In the genomic region with DNA sequence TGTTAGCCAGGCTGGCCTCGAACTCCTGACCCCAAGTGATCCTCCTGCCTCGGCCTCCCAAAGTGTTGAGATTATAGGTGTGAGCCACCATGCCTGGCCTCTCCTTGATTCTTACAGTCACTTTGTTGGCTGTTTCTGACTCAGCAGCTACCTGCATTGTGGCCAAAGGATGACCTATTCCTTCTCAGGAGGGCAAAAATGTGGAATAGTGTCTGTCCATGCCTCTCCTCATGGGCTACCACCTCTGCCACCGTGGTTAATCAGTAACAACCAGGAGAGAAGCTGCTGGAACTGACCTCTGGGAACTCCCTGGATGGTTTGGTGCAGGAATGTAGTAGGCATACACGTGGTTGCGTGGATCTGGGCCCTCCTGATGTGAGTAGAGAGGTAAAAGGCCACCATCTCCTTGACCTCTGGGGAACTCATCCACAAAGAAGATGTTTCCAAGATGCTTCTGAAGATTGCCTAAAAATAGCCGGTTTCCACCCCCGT, we compare ENCODE assay signal across 1 cellular context.
A peak's percentile ranks its signal among the peaks of the same experiment; 100 is the strongest.
TF ChIP-seq lines count a peak whose summit lies in the region.

No MANE protein-coding gene starts in this region.

TF ChIP-seq in HepG2, 621 proteins besides CTCF, POLR2A, EP300 and RAD21 (continued from another document and continues in another):
- TF ChIP-seq, protein P1, sequence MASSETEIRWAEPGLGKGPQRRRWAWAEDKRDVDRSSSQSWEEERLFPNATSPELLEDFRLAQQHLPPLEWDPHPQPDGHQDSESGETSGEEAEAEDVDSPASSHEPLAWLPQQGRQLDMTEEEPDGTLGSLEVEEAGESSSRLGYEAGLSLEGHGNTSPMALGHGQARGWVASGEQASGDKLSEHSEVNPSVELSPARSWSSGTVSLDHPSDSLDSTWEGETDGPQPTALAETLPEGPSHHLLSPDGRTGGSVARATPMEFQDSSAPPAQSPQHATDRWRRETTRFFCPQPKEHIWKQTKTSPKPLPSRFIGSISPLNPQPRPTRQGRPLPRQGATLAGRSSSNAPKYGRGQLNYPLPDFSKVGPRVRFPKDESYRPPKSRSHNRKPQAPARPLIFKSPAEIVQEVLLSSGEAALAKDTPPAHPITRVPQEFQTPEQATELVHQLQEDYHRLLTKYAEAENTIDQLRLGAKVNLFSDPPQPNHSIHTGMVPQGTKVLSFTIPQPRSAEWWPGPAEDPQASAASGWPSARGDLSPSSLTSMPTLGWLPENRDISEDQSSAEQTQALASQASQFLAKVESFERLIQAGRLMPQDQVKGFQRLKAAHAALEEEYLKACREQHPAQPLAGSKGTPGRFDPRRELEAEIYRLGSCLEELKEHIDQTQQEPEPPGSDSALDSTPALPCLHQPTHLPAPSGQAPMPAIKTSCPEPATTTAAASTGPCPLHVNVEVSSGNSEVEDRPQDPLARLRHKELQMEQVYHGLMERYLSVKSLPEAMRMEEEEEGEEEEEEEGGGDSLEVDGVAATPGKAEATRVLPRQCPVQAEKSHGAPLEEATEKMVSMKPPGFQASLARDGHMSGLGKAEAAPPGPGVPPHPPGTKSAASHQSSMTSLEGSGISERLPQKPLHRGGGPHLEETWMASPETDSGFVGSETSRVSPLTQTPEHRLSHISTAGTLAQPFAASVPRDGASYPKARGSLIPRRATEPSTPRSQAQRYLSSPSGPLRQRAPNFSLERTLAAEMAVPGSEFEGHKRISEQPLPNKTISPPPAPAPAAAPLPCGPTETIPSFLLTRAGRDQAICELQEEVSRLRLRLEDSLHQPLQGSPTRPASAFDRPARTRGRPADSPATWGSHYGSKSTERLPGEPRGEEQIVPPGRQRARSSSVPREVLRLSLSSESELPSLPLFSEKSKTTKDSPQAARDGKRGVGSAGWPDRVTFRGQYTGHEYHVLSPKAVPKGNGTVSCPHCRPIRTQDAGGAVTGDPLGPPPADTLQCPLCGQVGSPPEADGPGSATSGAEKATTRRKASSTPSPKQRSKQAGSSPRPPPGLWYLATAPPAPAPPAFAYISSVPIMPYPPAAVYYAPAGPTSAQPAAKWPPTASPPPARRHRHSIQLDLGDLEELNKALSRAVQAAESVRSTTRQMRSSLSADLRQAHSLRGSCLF (CRISPR knock-in tag; IDR thresholded peaks at IDR 0.05; ENCODE audit: borderline replicate concordance), result no peak
- no peak for TF ChIP-seq HES4 (CRISPR knock-in tag; IDR thresholded peaks at IDR 0.05; ENCODE audit: borderline replicate concordance)
- TF ChIP-seq ZNF792 (CRISPR knock-in tag; IDR thresholded peaks at IDR 0.05), result peak; percentile 62; the same call in 1 of the 2 replicates
- no peak for TF ChIP-seq REXO4 (CRISPR knock-in tag; IDR thresholded peaks at IDR 0.05; ENCODE audit: borderline replicate concordance)
- no peak for TF ChIP-seq MTERF4 (CRISPR knock-in tag; IDR thresholded peaks at IDR 0.05)
- TF ChIP-seq PAF1 (CRISPR knock-in tag; IDR thresholded peaks at IDR 0.05), result no peak
- 0 out of 2 replicates have a peak, but pooled peaks have one; percentile 25 for TF ChIP-seq HNRNPUL1 (IDR thresholded peaks at IDR 0.05; ENCODE audit: low read depth, low read length)
- peak; percentile 64; the same call in 1 of the 2 replicates for TF ChIP-seq JUNB (CRISPR knock-in tag; IDR thresholded peaks at IDR 0.05; ENCODE audit: borderline replicate concordance)
- TF ChIP-seq ZBTB2 (CRISPR knock-in tag; IDR thresholded peaks at IDR 0.05; ENCODE audit: low read depth), result no peak
- TF ChIP-seq BHLHE40 (IDR thresholded peaks at IDR 0.05; ENCODE audit: low read length), result no peak
- no peak for TF ChIP-seq HOXA5 (CRISPR knock-in tag; IDR thresholded peaks at IDR 0.05)
- TF ChIP-seq CCAR2 (optimal IDR thresholded peaks at IDR 0.05; ENCODE audit: low read depth, low read length), result no peak
- TF ChIP-seq ZFP41 (CRISPR knock-in tag; IDR thresholded peaks at IDR 0.05; ENCODE audit: borderline replicate concordance), result no peak
- no peak for TF ChIP-seq SKI (IDR thresholded peaks at IDR 0.05; ENCODE audit: partially characterized antibody)
- no peak for TF ChIP-seq PHF20 (CRISPR knock-in tag; IDR thresholded peaks at IDR 0.05)
- no peak for TF ChIP-seq PAWR (CRISPR knock-in tag; IDR thresholded peaks at IDR 0.05; ENCODE audit: borderline replicate concordance)
- no peak for TF ChIP-seq MAFF (IDR thresholded peaks at IDR 0.05; ENCODE audit: low read depth, low read length)
- TF ChIP-seq ZSCAN22 (CRISPR knock-in tag; IDR thresholded peaks at IDR 0.05), result no peak
- TF ChIP-seq SNAPC4 (CRISPR knock-in tag; IDR thresholded peaks at IDR 0.05), result 0 out of 2 replicates have a peak, but pooled peaks have one; percentile 14
- TF ChIP-seq ELF3 (CRISPR knock-in tag; IDR thresholded peaks at IDR 0.05), result peak; percentile 73; the same call in 1 of the 2 replicates
- TF ChIP-seq RFX5 (IDR thresholded peaks at IDR 0.05; ENCODE audit: low read depth, low read length), result no peak
- TF ChIP-seq ARID4A (CRISPR knock-in tag; IDR thresholded peaks at IDR 0.05; ENCODE audit: borderline replicate concordance), result peak; percentile 54; the same call in 1 of the 2 replicates
- TF ChIP-seq, protein P2, sequence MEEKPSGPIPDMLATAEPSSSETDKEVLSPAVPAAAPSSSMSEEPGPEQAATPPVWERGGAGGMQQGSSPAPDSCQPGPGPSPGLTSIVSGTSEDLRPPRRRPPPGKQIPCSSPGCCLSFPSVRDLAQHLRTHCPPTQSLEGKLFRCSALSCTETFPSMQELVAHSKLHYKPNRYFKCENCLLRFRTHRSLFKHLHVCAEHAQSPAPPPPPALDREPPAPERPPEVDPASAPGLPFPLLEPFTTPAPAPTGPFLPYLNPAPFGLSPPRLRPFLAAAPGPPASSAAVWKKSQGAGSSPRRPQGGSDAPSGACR (CRISPR knock-in tag; IDR thresholded peaks at IDR 0.05), result peak; percentile 47; the same call in 1 of the 2 replicates
- TF ChIP-seq JUND (CRISPR knock-in tag; IDR thresholded peaks at IDR 0.05), result no peak
- TF ChIP-seq ZNF281 (CRISPR knock-in tag; IDR thresholded peaks at IDR 0.05; ENCODE audit: borderline replicate concordance), result no peak
- TF ChIP-seq DNMT1 (CRISPR knock-in tag; IDR thresholded peaks at IDR 0.05), result no peak
- TF ChIP-seq ZSCAN9 (CRISPR knock-in tag; IDR thresholded peaks at IDR 0.05; ENCODE audit: borderline replicate concordance), result peak; percentile 90
- TF ChIP-seq U2AF1 (optimal IDR thresholded peaks at IDR 0.05; ENCODE audit: low read depth, low read length), result no peak
- TF ChIP-seq TCF7 (IDR thresholded peaks at IDR 0.05; ENCODE audit: low read depth), result no peak
- TF ChIP-seq, protein P3, sequence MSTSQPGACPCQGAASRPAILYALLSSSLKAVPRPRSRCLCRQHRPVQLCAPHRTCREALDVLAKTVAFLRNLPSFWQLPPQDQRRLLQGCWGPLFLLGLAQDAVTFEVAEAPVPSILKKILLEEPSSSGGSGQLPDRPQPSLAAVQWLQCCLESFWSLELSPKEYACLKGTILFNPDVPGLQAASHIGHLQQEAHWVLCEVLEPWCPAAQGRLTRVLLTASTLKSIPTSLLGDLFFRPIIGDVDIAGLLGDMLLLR (CRISPR knock-in tag; IDR thresholded peaks at IDR 0.05), result no peak
- TF ChIP-seq ZNF33B (CRISPR knock-in tag; IDR thresholded peaks at IDR 0.05), result no peak
- peak; percentile 60; the same call in 1 of the 2 replicates for TF ChIP-seq ZNF891 (CRISPR knock-in tag; IDR thresholded peaks at IDR 0.05)
- TF ChIP-seq RNF2 (conservative IDR thresholded peaks at IDR 0.05; ENCODE audit: low read depth), result 0 out of 2 replicates have a peak, but pooled peaks have one; percentile 44
- TF ChIP-seq ATF7-NPFF (CRISPR knock-in tag; IDR thresholded peaks at IDR 0.05; ENCODE audit: low read depth), result peak; percentile 28; the same call in 1 of the 2 replicates
- 0 out of 2 replicates have a peak, but pooled peaks have one; percentile 7 for TF ChIP-seq ZNF629 (CRISPR knock-in tag; conservative IDR thresholded peaks at IDR 0.05)
